Comparison of ENCODE assay signal across 35 cellular contexts in the genomic region with DNA sequence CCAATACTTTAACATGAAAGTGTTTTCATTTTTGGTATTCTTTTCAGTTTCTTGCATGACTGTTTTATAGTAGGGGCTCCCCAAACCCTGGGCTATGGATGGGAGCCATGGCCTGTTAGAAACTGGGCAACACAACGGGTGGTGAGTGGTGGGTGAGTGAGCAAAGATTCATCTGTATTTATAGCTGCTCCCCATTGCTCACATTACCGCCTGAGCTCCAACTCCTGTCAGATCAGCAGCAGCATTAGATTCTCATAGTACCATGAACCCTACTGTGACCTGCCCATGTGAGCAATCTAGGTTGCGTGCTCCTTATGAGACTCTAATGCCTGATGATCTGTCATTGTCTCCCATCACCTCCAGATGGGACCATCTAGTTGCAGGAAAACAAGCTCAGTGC. TPM values are rescaled to one million over a fixed set of nuclear protein-coding genes. Genes with fewer than 3 reads are reported as not detected.
"Had no signal": no experiment of that assay in that cellular context is flagged by ENCODE, and none has a peak within 500 bp of the region (broad histone marks: within the 10 kb centered on the region; RNA-seq: fewer than 3 reads in every experiment).

No MANE protein-coding gene starts in this region.

- H3K9me3 ChIP-seq: MG63 had no signal

- H3K36me3 ChIP-seq: MG63 had no signal

- H3K4me3 ChIP-seq: MG63 had no signal

- DNase-seq: Karpas-422, Kasumi-1, MG63, MM.1S, MV-4-11, NCI-H1048, NCI-H1092, NCI-H1092 treated with DMSO at 0.1 percent for 48 hours, NCI-H1105, NCI-H1105 treated with DMSO at 0.1 percent for 48 hours, NCI-H1417, NCI-H1417 treated with DMSO at 0.1 percent for 48 hours, NCI-H1436, NCI-H1436 treated with DMSO at 0.1 percent for 48 hours, NCI-H146, NCI-H1694, NCI-H1694 treated with DMSO at 0.1 percent for 48 hours, NCI-H187, NCI-H187 treated with DMSO at 0.1 percent for 48 hours, NCI-H1930, NCI-H2029, NCI-H2029 treated with DMSO at 0.1 percent for 48 hours, NCI-H2081, NCI-H2081 treated with DMSO at 0.1 percent for 48 hours, NCI-H2107, NCI-H2171, NCI-H2171 treated with DMSO at 0.1 percent for 48 hours, NCI-H2227 treated with DMSO at 0.1 percent for 48 hours, NCI-H226, NCI-H345, NCI-H446, NCI-H446 treated with DMSO at 0.1 percent for 48 hours, NCI-H510A, NCI-H510A treated with DMSO at 0.1 percent for 48 hours had no signal

RNA-seq across cellular contexts. Expression of gene HMGCLL1, which starts 42.3 kb away (rescaled TPM):
- total RNA-seq: LHCN-M2 had no signal
